Comparison of ENCODE assay signal across 23 cellular contexts in genomic region chr16:2498531-2499253, GRCh38. TPM values are rescaled to one million over a fixed set of nuclear protein-coding genes. Genes with fewer than 3 reads are reported as not detected.
DNase-seq lines count a peak whose midpoint lies in the region; ATAC-seq, FAIRE-seq and TF ChIP-seq lines count a peak whose summit lies in the region.
"Had no signal": no experiment of that assay in that cellular context is flagged by ENCODE, and none has a peak within 500 bp of the region (broad histone marks: within the 10 kb centered on the region; RNA-seq: fewer than 3 reads in every experiment).

No MANE protein-coding gene starts in this region.

- 67 to 79% (median 78%) methylated on average over 10 to 15 of the region's 15 CpGs for WGBS in heart left ventricle, 4 donors
- 48 to 53% methylated on average over 14 to 15 of the region's 15 CpGs for WGBS in pancreas, 2 donors

- H3K4me3 ChIP-seq in heart left ventricle (no peak overlapping the region), pancreas (no peak overlapping the region)

- no peak for FAIRE-seq in pancreas (lab: Jason Lieb, UNC)
- FAIRE-seq: RCC 7860 had no signal

- intact Hi-C loops in heart left ventricle (cut with DNase I) (loop anchor here in 7 of 10 donors (5.0 to 10.0 kb wide), 6 partner anchors 64 to 304 kb away; partner anchors contain the start of genes ABCA3 (in 1 of the 7), CASKIN1 (in 1 of the 7) and CCNF (in 1 of the 7)), pancreas (cut with DNase I) (loop anchor here in 2 of 3 donors (5.0 to 10.0 kb wide), 3 partner anchors 64 to 194 kb away; partner anchors contain the start of gene ABCA3 (in 1 of the 2)), posterior vena cava (cut with DNase I) (loop anchor here in 1 of 2 donors (10.0 kb wide), 1 partner anchor 64 kb away; no protein-coding TSS in a partner anchor)

- no peak for TF ChIP-seq CTCF in C4-2B (conservative IDR thresholded peaks at IDR 0.05)
- no peak for TF ChIP-seq CTCF in heart left ventricle (IDR thresholded peaks at IDR 0.05)
- TF ChIP-seq CTCF in pancreas (IDR thresholded peaks at IDR 0.05), result no peak
- no peak for TF ChIP-seq CTCF in endothelial cell (IDR thresholded peaks at IDR 0.05; ENCODE audit: unreplicated experiment)

- TF ChIP-seq POLR2A in heart left ventricle (IDR thresholded peaks at IDR 0.05), result no peak

- peaks cover 7% of the 10 kb centered on the region for H3K36me3 Mint-ChIP-seq in endothelial cell (ENCODE audit: low read depth, unreplicated experiment)

- ATAC-seq in heart left ventricle (peak in 3 of 4 donors; percentile 15 to 31 (median 24)), pancreas (peak; percentile 21 to 45 (median 33))

- peak overlapping the region; percentile 85 for H3K27ac ChIP-seq in C4-2B
- H3K27ac ChIP-seq in heart left ventricle, result peak overlapping the region in 9 of 12 donors; percentile 22 to 60 (median 46)
- peak overlapping the region; percentile 31 to 57 (median 40) for H3K27ac ChIP-seq in pancreas
- H3K27ac ChIP-seq: HL-60, neutrophil had no signal

- H3K4me1 Mint-ChIP-seq in endothelial cell (ENCODE audit: unreplicated experiment), result no peaks in the 10 kb centered on the region
- H3K4me1 Mint-ChIP-seq: activated CD4-positive, alpha-beta memory T cell treated with anti-CD3 and anti-CD28 coated beads, Interleukin-2, amount 10 ng/mL, durations not matched to agents 7 days and 5 days; CD4-positive, alpha-beta memory T cell had no signal

- no peak overlapping the region for H3K27ac Mint-ChIP-seq in endothelial cell (ENCODE audit: unreplicated experiment)
- H3K27ac Mint-ChIP-seq: activated B cell treated with CpG ODN at 0.5 μM for 24 hours; activated CD4-positive, alpha-beta memory T cell treated with anti-CD3 and anti-CD28 coated beads, Interleukin-2, amount 10 ng/mL, durations not matched to agents 7 days and 5 days; CD4-positive, alpha-beta memory T cell had no signal

- H3K36me3 ChIP-seq in heart left ventricle, result peaks cover 0 to 19% (median 3%) of the 10 kb centered on the region in 9 donors
- H3K36me3 ChIP-seq in pancreas, result peaks cover 0 to 18% (median 0%) of the 10 kb centered on the region in 3 donors

- peaks cover 7% of the 10 kb centered on the region for H3K27me3 Mint-ChIP-seq in endothelial cell (ENCODE audit: unreplicated experiment)
- H3K27me3 Mint-ChIP-seq: activated B cell treated with CpG ODN at 0.5 μM for 24 hours; activated CD4-positive, alpha-beta memory T cell treated with anti-CD3 and anti-CD28 coated beads, Interleukin-2, amount 10 ng/mL, durations not matched to agents 7 days and 5 days; CD4-positive, alpha-beta memory T cell had no signal

- no peak overlapping the region for H3K4me3 Mint-ChIP-seq in endothelial cell (ENCODE audit: unreplicated experiment)
- H3K4me3 Mint-ChIP-seq: activated B cell treated with CpG ODN at 0.5 μM for 24 hours; activated CD4-positive, alpha-beta memory T cell treated with anti-CD3 and anti-CD28 coated beads, Interleukin-2, amount 10 ng/mL, durations not matched to agents 7 days and 5 days; CD4-positive, alpha-beta memory T cell had no signal

- DNase-seq in NCI-H446 treated with DMSO at 0.1 percent for 48 hours (lab: John Stamatoyannopoulos, UW), result peak; percentile 69
- peak in 2 of 5 donors; percentile 74 to 77 for DNase-seq in heart left ventricle
- peak in 5 of 6 donors; percentile 65 to 85 (median 66) for DNase-seq in pancreas
- no peak for DNase-seq in endothelial cell (ENCODE audit: low spot score)
- no peak for DNase-seq in posterior vena cava (ENCODE audit: low spot score)
- no peak for DNase-seq in activated CD4-positive, alpha-beta T cell treated with anti-CD3 and anti-CD28 coated beads, Interleukin-2, amount 50 U/mL, for 48 hours
- DNase-seq: activated B cell treated with CpG ODN at 0.5 μM for 24 hours; activated CD4-positive, alpha-beta memory T cell treated with anti-CD3 and anti-CD28 coated beads, Interleukin-2, amount 10 ng/mL, durations not matched to agents 7 days and 5 days; activated naive CD4-positive, alpha-beta T cell treated with Interleukin-2 at 50 U/mL for 16 hours; activated T-cell treated with anti-CD3 and anti-CD28 coated beads for 4 hours; CD4-positive, alpha-beta memory T cell; cerebellar nuclear complex; DMS53; effector CD4-positive, alpha-beta T cell; GF-D8; NCI-H187; NK-92 treated with Interleukin-12 subunit alpha and Interleukin-12 subunit beta, amount 100 ng/mL, for 24 hours; SK-N-SH had no signal

- H3K9me3 Mint-ChIP-seq in endothelial cell (ENCODE audit: unreplicated experiment), result no peaks in the 10 kb centered on the region
- H3K9me3 Mint-ChIP-seq: activated B cell treated with CpG ODN at 0.5 μM for 24 hours; activated CD4-positive, alpha-beta memory T cell treated with anti-CD3 and anti-CD28 coated beads, Interleukin-2, amount 10 ng/mL, durations not matched to agents 7 days and 5 days; CD4-positive, alpha-beta memory T cell had no signal

- H3K4me1 ChIP-seq in heart left ventricle (peaks cover 0 to 53% (median 42%) of the 10 kb centered on the region in 12 donors), pancreas (peaks cover 21 to 25% (median 22%) of the 10 kb centered on the region in 3 donors)

- H3K9me3 ChIP-seq in heart left ventricle, result no peaks in the 10 kb centered on the region
- no peaks in the 10 kb centered on the region for H3K9me3 ChIP-seq in pancreas
- H3K9me3 ChIP-seq: neutrophil, SK-N-SH had no signal

- H3K27me3 ChIP-seq in heart left ventricle (no peaks in the 10 kb centered on the region), pancreas (no peaks in the 10 kb centered on the region)
- H3K27me3 ChIP-seq: neutrophil had no signal

RNA-seq across cellular contexts. Expression of gene ATP6V0C, which starts 15.1 kb away (rescaled TPM):
- total RNA-seq in heart left ventricle, result 100 to 1,000 TPM in 7 of 9 donors, 10 to 100 TPM in 2; 61.6 to 209 (median 129) TPM
- 100 to 1,000 TPM; 132 to 232 TPM for polyA plus RNA-seq in heart left ventricle
- 10 to 100 TPM; 39.9 to 92.3 (median 66.8) TPM for total RNA-seq in pancreas
- polyA plus RNA-seq in pancreas, result 100 to 1,000 TPM in 1 of 2 donors, 10 to 100 TPM in 1; 59.8 to 124 TPM
- 157 TPM for total RNA-seq in endothelial cell (ENCODE audit: unreplicated experiment)
- total RNA-seq in posterior vena cava, result 100 to 1,000 TPM; 107 to 133 TPM

RNA-seq across cellular contexts. Expression of gene AMDHD2, which starts 21.5 kb away (rescaled TPM):
- 10 to 100 TPM in 5 of 9 donors, 1 to 10 TPM in 4; 8.9 to 34.0 (median 11.8) TPM for total RNA-seq in heart left ventricle
- 10 to 100 TPM in 1 of 2 donors, 1 to 10 TPM in 1; 9.4 to 13.2 TPM for polyA plus RNA-seq in heart left ventricle
- 10 to 100 TPM in 4 of 6 donors, 1 to 10 TPM in 2; 8.0 to 18.7 (median 10.9) TPM for total RNA-seq in pancreas
- polyA plus RNA-seq in pancreas, result 10 to 100 TPM; 27.7 to 36.3 TPM
- 53.3 TPM for total RNA-seq in endothelial cell (ENCODE audit: unreplicated experiment)
- total RNA-seq in posterior vena cava, result 10 to 100 TPM; 25.5 to 34.3 TPM

RNA-seq across cellular contexts. Expression of gene TBC1D24, which starts 23.8 kb away (rescaled TPM):
- 10 to 100 TPM in 8 of 9 donors, 1 to 10 TPM in 1; 8.9 to 19.2 (median 11.9) TPM for total RNA-seq in heart left ventricle
- 1 to 10 TPM; 4.0 to 6.7 TPM for polyA plus RNA-seq in heart left ventricle
- total RNA-seq in pancreas, result 10 to 100 TPM; 16.8 to 23.7 (median 19.7) TPM
- 10 to 100 TPM; 10.8 to 16.0 TPM for polyA plus RNA-seq in pancreas
- 17.3 TPM for total RNA-seq in endothelial cell (ENCODE audit: unreplicated experiment)
- total RNA-seq in posterior vena cava, result 10 to 100 TPM; 11.4 to 13.3 TPM

RNA-seq across cellular contexts. Expression of gene NTN3, which starts 27.6 kb away (rescaled TPM):
- total RNA-seq in heart left ventricle, result under 1 TPM in 6 of 9 donors, not detected in 3; 0.09 to 0.50 (median 0.20) TPM
- polyA plus RNA-seq in heart left ventricle, result not detected
- under 1 TPM in 3 of 6 donors, not detected in 3; 0.09 to 0.22 (median 0.20) TPM for total RNA-seq in pancreas
- polyA plus RNA-seq in pancreas, result under 1 TPM; 0.07 to 0.08 TPM
- not detected for total RNA-seq in endothelial cell (ENCODE audit: unreplicated experiment)
- under 1 TPM in 1 of 2 donors, not detected in 1; 0.29 TPM for total RNA-seq in posterior vena cava
- total RNA-seq: activated B cell treated with CpG ODN at 0.5 μM for 24 hours; activated CD4-positive, alpha-beta memory T cell treated with anti-CD3 and anti-CD28 coated beads, Interleukin-2, amount 10 ng/mL, durations not matched to agents 7 days and 5 days; CD4-positive, alpha-beta memory T cell had no signal
- polyA plus RNA-seq: CD4-positive, alpha-beta memory T cell had no signal

RNA-seq across cellular contexts. Expression of gene CEMP1, which starts 32.5 kb away (rescaled TPM):
- total RNA-seq in heart left ventricle (under 1 TPM in 1 of 9 donors, not detected in 8; 0.18 TPM), pancreas (under 1 TPM; 0.12 to 0.92 (median 0.62) TPM), endothelial cell (ENCODE audit: unreplicated experiment) (not detected), posterior vena cava (not detected)
- polyA plus RNA-seq in heart left ventricle (under 1 TPM; 0.04 to 0.27 TPM), pancreas (1 to 10 TPM; 1.1 to 1.2 TPM)
- total RNA-seq: glomerular endothelial cell had no signal
- polyA plus RNA-seq: SK-N-SH had no signal

Comparison
In these comparisons a context has a peak if more than half of its experiments do, and no peak if none do; other contexts are left out.
1. DNase-seq: peak in NCI-H446 treated with DMSO at 0.1 percent for 48 hours (single experiment) and pancreas (5 of 6); none in endothelial cell (single experiment), posterior vena cava (single experiment) and activated CD4-positive, alpha-beta T cell treated with anti-CD3 and anti-CD28 coated beads, Interleukin-2, amount 50 U/mL, for 48 hours (0 of 2).
2. Peak in every context shown above with its lines, with median percentiles within 50 percentile points of each other: H3K27ac ChIP-seq.